In the genomic region with DNA sequence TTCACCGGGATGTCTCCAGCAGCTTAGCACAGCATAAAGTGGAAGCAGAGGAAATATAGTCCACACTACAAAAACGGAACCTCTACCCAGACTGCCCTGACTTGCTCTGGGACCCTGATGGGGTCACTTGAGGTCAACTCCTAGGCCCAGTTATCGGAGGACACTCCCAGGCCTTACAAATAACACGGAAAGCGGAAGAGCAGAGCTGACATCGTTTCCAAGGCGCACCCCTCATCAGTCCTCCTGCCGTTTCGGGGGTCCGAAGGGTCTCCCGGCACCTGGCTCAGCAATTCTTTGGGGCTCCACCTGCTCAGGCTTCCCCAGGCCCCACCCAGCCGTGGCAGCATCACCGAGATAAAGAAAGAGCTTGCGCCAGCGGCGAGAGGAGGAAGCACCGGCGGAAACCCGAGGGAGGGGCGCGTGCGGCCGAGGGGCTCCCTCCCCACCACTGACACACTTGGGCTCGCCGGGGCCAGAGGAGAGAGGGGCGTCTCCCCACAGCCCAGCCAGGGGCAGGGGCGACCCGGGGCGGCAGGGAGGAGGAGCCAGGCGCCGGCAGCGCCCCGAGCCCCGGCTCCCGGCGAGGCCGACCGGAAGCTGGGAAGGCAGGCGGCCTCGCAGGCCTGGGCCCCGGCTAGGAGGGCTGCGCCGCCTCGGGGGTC, we compare ENCODE assay signal across 8 cellular contexts. TPM values are rescaled to one million over a fixed set of nuclear protein-coding genes. Genes with fewer than 3 reads are reported as not detected.
A peak's percentile ranks its signal among the peaks of the same experiment; 100 is the strongest.
DNase-seq lines count a peak whose midpoint lies in the region; ATAC-seq and TF ChIP-seq lines count a peak whose summit lies in the region.

No MANE protein-coding gene starts in this region.

- peak overlapping the region; percentile 98 for H3K4me3 ChIP-seq in lower lobe of right lung

- no peaks in the 10 kb centered on the region for H3K27me3 ChIP-seq in lower lobe of right lung (ENCODE audit: low read depth)

- peaks cover 19% of the 10 kb centered on the region for H3K36me3 ChIP-seq in lower lobe of right lung

- intact Hi-C loops in lower lobe of right lung (cut with DNase I) = no loop called here

- no peak for TF ChIP-seq CTCF in lower lobe of right lung (IDR thresholded peaks at IDR 0.05)

- DNase-seq in NCI-H2227 (lab: John Stamatoyannopoulos, UW; ENCODE audit: unreplicated experiment) = peak; percentile 69
- no peak for DNase-seq in NCI-H2227 treated with DMSO at 0.1 percent for 48 hours (lab: John Stamatoyannopoulos, UW)
- peak; percentile 55 to 60 for DNase-seq in Kasumi-1 (lab: John Stamatoyannopoulos, UW)
- DNase-seq in activated CD4-positive, alpha-beta T cell treated with anti-CD3 and anti-CD28 coated beads, Interleukin-2, amount 50 U/mL, for 1 hour = peak; percentile 61
- DNase-seq in dermis blood vessel endothelial cell = peak; percentile 43
- peak; percentile 81 for DNase-seq in lower lobe of right lung
- peak; percentile 25 for DNase-seq in stimulated activated CD8-positive, alpha-beta memory T cell treated with anti-CD3 and anti-CD28 coated beads, Interleukin-15, amount 100 ng/mL, for 24 hours (ENCODE audit: low read depth)

- H3K9me3 ChIP-seq in lower lobe of right lung = no peaks in the 10 kb centered on the region

- ATAC-seq in lower lobe of right lung (peak; percentile 59 to 69), GM18520 (IDR thresholded peaks at IDR 0.05; ENCODE audit: unreplicated experiment) (no peak)

- peaks cover 33% of the 10 kb centered on the region for H3K4me1 ChIP-seq in lower lobe of right lung

- H3K27ac ChIP-seq in lower lobe of right lung = peak overlapping the region; percentile 92

RNA-seq across cellular contexts. Expression of gene CORO7, which starts 0.7 kb away (rescaled TPM):
- total RNA-seq in dermis blood vessel endothelial cell = 44.9 and 58.0 TPM in 2 replicates
- total RNA-seq in lower lobe of right lung = 58.5 TPM

RNA-seq across cellular contexts. Expression of gene DNAJA3, which starts 10.0 kb away (rescaled TPM):
- total RNA-seq in dermis blood vessel endothelial cell (41.0 and 58.9 TPM in 2 replicates), lower lobe of right lung (34.6 TPM)

RNA-seq across cellular contexts. Expression of gene VASN, which starts 44.0 kb away (rescaled TPM):
- 1.9 and 2.2 TPM in 2 replicates for total RNA-seq in dermis blood vessel endothelial cell
- total RNA-seq in lower lobe of right lung = 17.4 TPM

RNA-seq across cellular contexts. Expression of gene NMRAL1, which starts 58.8 kb away (rescaled TPM):
- total RNA-seq in dermis blood vessel endothelial cell (57.1 and 65.2 TPM in 2 replicates), lower lobe of right lung (43.5 TPM)
